23 cellular contexts compared by ENCODE assay signal in genomic region chr2:217049931-217050330, GRCh38.
DNase-seq lines count a peak whose midpoint lies in the region; ATAC-seq and TF ChIP-seq lines count a peak whose summit lies in the region.
"Had no signal": no experiment of that assay in that cellular context is flagged by ENCODE, and none has a peak within 500 bp of the region (broad histone marks: within the 10 kb centered on the region; RNA-seq: fewer than 3 reads in every experiment).

No MANE protein-coding gene starts in this region.

- intact Hi-C loops in psoas muscle (cut with DNase I) (no loop called here), upper lobe of right lung (cut with DNase I) (no loop called here)

- H3K9me3 ChIP-seq in psoas muscle (no peaks in the 10 kb centered on the region), upper lobe of right lung (no peaks in the 10 kb centered on the region)
- H3K9me3 ChIP-seq: Caco-2, stomach had no signal

- WGBS in psoas muscle, 3 donors = 58 to 70% (median 69%) methylated on average over 3 of the region's 3 CpGs

- H3K27ac Mint-ChIP-seq in endothelial cell (ENCODE audit: unreplicated experiment) = no peak overlapping the region
- H3K27ac Mint-ChIP-seq: T-helper 17 cell had no signal

- H3K36me3 ChIP-seq in psoas muscle (ENCODE audit: insufficient read depth in 1 of 2, low read depth in 1 of 2) = no peaks in the 10 kb centered on the region
- no peaks in the 10 kb centered on the region for H3K36me3 ChIP-seq in upper lobe of right lung
- H3K36me3 ChIP-seq: stomach had no signal

- no peak for TF ChIP-seq CTCF in psoas muscle (IDR thresholded peaks at IDR 0.05)
- TF ChIP-seq CTCF in upper lobe of right lung (IDR thresholded peaks at IDR 0.05) = no peak
- TF ChIP-seq CTCF in endothelial cell (IDR thresholded peaks at IDR 0.05; ENCODE audit: unreplicated experiment) = no peak

- H3K4me3 Mint-ChIP-seq in endothelial cell (ENCODE audit: unreplicated experiment) = no peak overlapping the region
- H3K4me3 Mint-ChIP-seq: central memory CD8-positive, alpha-beta T cell; T-helper 17 cell had no signal

- H3K4me1 Mint-ChIP-seq in endothelial cell (ENCODE audit: unreplicated experiment) = peaks cover 2% of the 10 kb centered on the region
- H3K4me1 Mint-ChIP-seq: central memory CD8-positive, alpha-beta T cell; T-helper 17 cell had no signal

- H3K9me3 Mint-ChIP-seq in endothelial cell (ENCODE audit: unreplicated experiment) = no peaks in the 10 kb centered on the region
- H3K9me3 Mint-ChIP-seq: central memory CD8-positive, alpha-beta T cell had no signal

- ATAC-seq in psoas muscle = peak in 3 of 4 donors; percentile 34 to 64 (median 45)
- ATAC-seq in upper lobe of right lung = no peak
- ATAC-seq: HCT116, left colon, T-helper 17 cell had no signal

- no peaks in the 10 kb centered on the region for H3K4me1 ChIP-seq in psoas muscle
- no peaks in the 10 kb centered on the region for H3K4me1 ChIP-seq in upper lobe of right lung

- no peak overlapping the region for H3K4me3 ChIP-seq in psoas muscle
- no peak overlapping the region for H3K4me3 ChIP-seq in upper lobe of right lung
- H3K4me3 ChIP-seq: dorsolateral prefrontal cortex, stomach had no signal

- no peaks in the 10 kb centered on the region for H3K36me3 Mint-ChIP-seq in endothelial cell (ENCODE audit: low read depth, unreplicated experiment)

- H3K27ac ChIP-seq in psoas muscle (no peak overlapping the region), upper lobe of right lung (no peak overlapping the region)
- H3K27ac ChIP-seq: 22Rv1, dorsolateral prefrontal cortex, epithelial cell of prostate, VCaP had no signal

- H3K27me3 ChIP-seq in psoas muscle (ENCODE audit: insufficient read depth in 3 of 3, low read length in 2 of 3) = peaks cover 0 to 2% (median 0%) of the 10 kb centered on the region in 3 donors
- H3K27me3 ChIP-seq in upper lobe of right lung = no peaks in the 10 kb centered on the region
- H3K27me3 ChIP-seq: stomach had no signal

- peaks cover 2% of the 10 kb centered on the region for H3K27me3 Mint-ChIP-seq in endothelial cell (ENCODE audit: unreplicated experiment)

- DNase-seq in NCI-H1417 (lab: John Stamatoyannopoulos, UW) = peak in 2 of 3 experiments; percentile 15 to 46
- DNase-seq in NCI-H1417 treated with DMSO at 0.1 percent for 48 hours (lab: John Stamatoyannopoulos, UW) = no peak
- DNase-seq in NCI-H2029 treated with DMSO at 0.1 percent for 48 hours (lab: John Stamatoyannopoulos, UW) = peak; percentile 31
- peak; percentile 36 for DNase-seq in fibroblast of gingiva (ENCODE audit: low read depth)
- DNase-seq in psoas muscle = peak; percentile 31 to 75
- DNase-seq in upper lobe of right lung = no peak
- DNase-seq in NCI-H187 (lab: John Stamatoyannopoulos, UW) = no peak
- no peak for DNase-seq in endothelial cell (ENCODE audit: low spot score)
- DNase-seq: activated gamma-delta T cell treated with Interleukin-2 at 50 U/mL for 16 hours, amygdala, Caco-2, dorsolateral prefrontal cortex, Karpas-422, left colon, midbrain, NCI-H82, stomach, T-helper 17 cell had no signal

Comparison
In these comparisons a context has a peak if more than half of its experiments do, and no peak if none do; other contexts are left out.
1. DNase-seq: peak in NCI-H1417 (2 of 3), NCI-H2029 treated with DMSO at 0.1 percent for 48 hours (single experiment), fibroblast of gingiva (single experiment) and psoas muscle (2 of 2); none in NCI-H1417 treated with DMSO at 0.1 percent for 48 hours (single experiment), upper lobe of right lung (single experiment), NCI-H187 (0 of 2) and endothelial cell (single experiment).